8 cellular contexts compared by ENCODE assay signal in genomic region chr22:22787805-22788459, GRCh38.
DNase-seq lines count a peak whose midpoint lies in the region; ATAC-seq and TF ChIP-seq lines count a peak whose summit lies in the region.

No MANE protein-coding gene starts in this region.

- no peak overlapping the region for H3K18ac ChIP-seq in neuronal stem cell (ENCODE audit: low read length)

- H3K23ac ChIP-seq in neuronal stem cell (ENCODE audit: low read depth, low read length, poor library complexity), result peak overlapping the region; percentile 70

- H3K27me3 ChIP-seq in esophagus muscularis mucosa (peaks cover 0 to 30% (median 0%) of the 10 kb centered on the region in 4 donors), neuronal stem cell (ENCODE audit: control insufficient read depth in 3 of 3, insufficient read depth in 3 of 3, low read depth in 1 of 3, low read length in 3 of 3) (peaks cover 0 to under 1% (median 0%) of the 10 kb centered on the region in 3 experiments)

- no peak overlapping the region for H3K4ac ChIP-seq in neuronal stem cell (ENCODE audit: low read length)

- no peak overlapping the region for H2BK120ac ChIP-seq in neuronal stem cell (ENCODE audit: low read depth, low read length)

- H3K36me3 ChIP-seq in esophagus muscularis mucosa (no peaks in the 10 kb centered on the region), neuronal stem cell (replicated peaks in 1 of 2; ENCODE audit: control insufficient read depth in 2 of 2, insufficient read depth in 2 of 2, low read length in 2 of 2) (no peaks in the 10 kb centered on the region)

- H2BK15ac ChIP-seq in neuronal stem cell (ENCODE audit: low read length), result no peak overlapping the region

- TF ChIP-seq CTCF in esophagus muscularis mucosa (IDR thresholded peaks at IDR 0.05), result peak; percentile 37 to 55 (median 45)

- H3K14ac ChIP-seq in neuronal stem cell (ENCODE audit: low read length), result no peak overlapping the region

- DNase-seq in activated gamma-delta T cell treated with Interleukin-2 at 50 U/mL for 16 hours (peak; percentile 65), activated gamma-delta T cell (lab: John Stamatoyannopoulos, UW) (no peak), NCI-H774 (lab: John Stamatoyannopoulos, UW) (peak; percentile 24), esophagus muscularis mucosa (ENCODE audit: extremely low spot score) (peak; percentile 31), neuronal stem cell (ENCODE audit: low spot score) (peak; percentile 51), superior temporal gyrus (ENCODE audit: extremely low spot score) (peak; percentile 47)
- DNase-seq in activated CD8-positive, alpha-beta memory T cell treated with anti-CD3 and anti-CD28 coated beads for 48 hours (ENCODE audit: low read depth in 2 of 3, low spot score in 2 of 3), result peak; percentile 28 to 53 (median 36)

- no peak overlapping the region for H4K8ac ChIP-seq in neuronal stem cell (ENCODE audit: low read depth, low read length)

- H4K91ac ChIP-seq in neuronal stem cell (ENCODE audit: low read depth, low read length, poor library complexity), result no peak overlapping the region

- no peak for TF ChIP-seq POLR2A in esophagus muscularis mucosa (IDR thresholded peaks at IDR 0.05; ENCODE audit: low read depth)

- intact Hi-C loops in esophagus muscularis mucosa (cut with DNase I), result no loop called here

- H2BK12ac ChIP-seq in neuronal stem cell (ENCODE audit: low read length), result no peak overlapping the region

- no peak for TF ChIP-seq EP300 in esophagus muscularis mucosa (IDR thresholded peaks at IDR 0.05)

- WGBS in esophagus muscularis mucosa, result 61% methylated on average over 8 of the region's 9 CpGs
- no CpG with 5 or more reads among the region's 9 CpGs for WGBS in neuronal stem cell (ENCODE audit: extremely low coverage in 2 of 2, insufficient read length in 2 of 2, insufficient replicate concordance in 1 of 2), 2 donors

- ATAC-seq in HG02623 (IDR thresholded peaks at IDR 0.05; ENCODE audit: unreplicated experiment), result no peak

- H3K4me1 ChIP-seq in esophagus muscularis mucosa, result no peaks in the 10 kb centered on the region
- H3K4me1 ChIP-seq in neuronal stem cell (ENCODE audit: control insufficient read depth in 2 of 2, insufficient read depth in 1 of 2, low read depth in 1 of 2, low read length in 2 of 2), result peaks cover 0 to 1% of the 10 kb centered on the region in 2 donors

- H2AK5ac ChIP-seq in neuronal stem cell (ENCODE audit: low read depth, low read length), result no peak overlapping the region

- H3K4me3 ChIP-seq in esophagus muscularis mucosa, result no peak overlapping the region
- no peak overlapping the region for H3K4me3 ChIP-seq in neuronal stem cell (ENCODE audit: low read length in 2 of 2)

- no peak overlapping the region for H2AFZ ChIP-seq in neuronal stem cell (ENCODE audit: low read length)

- no peaks in the 10 kb centered on the region for H3K9me3 ChIP-seq in esophagus muscularis mucosa
- H3K9me3 ChIP-seq in neuronal stem cell (replicated peaks in 1 of 2; ENCODE audit: control insufficient read depth in 2 of 2, insufficient read depth in 1 of 2, low read depth in 1 of 2, low read length in 2 of 2), result no peaks in the 10 kb centered on the region

- H3K27ac ChIP-seq in esophagus muscularis mucosa (replicated peaks in 1 of 4) (no peak overlapping the region), neuronal stem cell (replicated peaks; ENCODE audit: low read length) (no peak overlapping the region)

- no peaks in the 10 kb centered on the region for H3K79me1 ChIP-seq in neuronal stem cell (ENCODE audit: low read depth, low read length)

- no peak overlapping the region for H3K4me2 ChIP-seq in neuronal stem cell (ENCODE audit: insufficient read depth, low read length, poor library complexity, severe bottlenecking)

- H2BK5ac ChIP-seq in neuronal stem cell (ENCODE audit: low read length), result no peak overlapping the region

- no peak overlapping the region for H3K9ac ChIP-seq in neuronal stem cell (ENCODE audit: low read depth, low read length, poor library complexity)
